Comparison of ENCODE assay signal across 28 cellular contexts in genomic region chr14:103290961-103291360, GRCh38.
"Had no signal": no experiment of that assay in that cellular context is flagged by ENCODE, and none has a peak within 500 bp of the region (broad histone marks: within the 10 kb centered on the region; RNA-seq: fewer than 3 reads in every experiment).

No MANE protein-coding gene starts in this region.

- H3K4me2 ChIP-seq: hepatocyte had no signal

- H3K4me1 ChIP-seq: left ventricle myocardium inferior, parathyroid adenoma, right atrium auricular region, right lobe of liver, stomach, suprapubic skin, tibial artery, upper lobe of right lung had no signal

- ATAC-seq: mucosa of descending colon; naive thymus-derived CD4-positive, alpha-beta T cell; natural killer cell treated with Interleukin-12 subunit alpha and Interleukin-12 subunit beta and Interleukin-15 and Interleukin-18, amount 100 ng/mL, for 72 hours; right lobe of liver; stimulated activated naive B cell treated with anti-CD40 and anti-IgM and Interleukin-4, amounts not matched to agents 10 μg/mL and 1 μg/mL and 100 μg/mL, for 72 hours; stimulated activated naive CD8-positive, alpha-beta T cell treated with anti-CD3 and anti-CD28 coated beads, Interleukin-15, Interleukin-2, amounts not matched to agents 100 U/mL and 50 U/mL, for 24 hours; upper lobe of right lung had no signal

- H2AFZ ChIP-seq: hepatocyte, parathyroid adenoma had no signal

- H3K79me2 ChIP-seq: hepatocyte, parathyroid adenoma had no signal

- H3K4me3 Mint-ChIP-seq: naive thymus-derived CD4-positive, alpha-beta T cell; natural killer cell treated with Interleukin-12 subunit alpha and Interleukin-12 subunit beta and Interleukin-15 and Interleukin-18, amount 100 ng/mL, for 72 hours; stimulated activated naive B cell treated with anti-CD40 and anti-IgM and Interleukin-4, amounts not matched to agents 10 μg/mL and 1 μg/mL and 100 μg/mL, for 72 hours had no signal

- H3K36me3 ChIP-seq: left ventricle myocardium inferior, neutrophil, right atrium auricular region, right lobe of liver, stomach, suprapubic skin, thoracic aorta, tibial artery, upper lobe of right lung had no signal

- H3K27me3 ChIP-seq: hepatocyte, right lobe of liver had no signal

- DNase-seq: islet precursor cell; left ventricle myocardium inferior; mesendoderm; midbrain; mucosa of descending colon; naive thymus-derived CD4-positive, alpha-beta T cell; occipital lobe; stimulated activated CD4-positive, alpha-beta T cell treated with anti-CD3 and anti-CD28 coated beads, Interleukin-12 subunit alpha, Interleukin-12 subunit beta, amount 100 ng/mL, for 4 hours; stimulated activated CD4-positive, alpha-beta T cell treated with anti-CD3 and anti-CD28 coated beads, Interleukin-15, amount 100 ng/mL, for 24 hours; stimulated activated CD4-positive, alpha-beta T cell treated with anti-CD3 and anti-CD28 coated beads, Interleukin-2, amount 100 ng/mL, for 24 hours; stimulated activated CD4-positive, alpha-beta T cell treated with anti-CD3 and anti-CD28 coated beads, Interleukin-4, amount 100 ng/mL, for 1 hour; stimulated activated naive B cell treated with anti-CD40 and anti-IgM and Interleukin-4, amounts not matched to agents 10 μg/mL and 1 μg/mL and 100 μg/mL, for 72 hours; stimulated activated naive CD8-positive, alpha-beta T cell treated with anti-CD3 and anti-CD28 coated beads, Interleukin-15, Interleukin-2, amounts not matched to agents 100 U/mL and 50 U/mL, for 24 hours; stomach; tibial artery; trophoblast cell; upper lobe of right lung had no signal

- H3K27ac ChIP-seq: hepatocyte, left ventricle myocardium inferior, neutrophil, parathyroid adenoma, right atrium auricular region, right lobe of liver, skin epidermis, stomach, suprapubic skin, thoracic aorta, tibial artery, upper lobe of right lung had no signal

- H3K27ac Mint-ChIP-seq: naive thymus-derived CD4-positive, alpha-beta T cell; natural killer cell treated with Interleukin-12 subunit alpha and Interleukin-12 subunit beta and Interleukin-15 and Interleukin-18, amount 100 ng/mL, for 72 hours; progenitor cell of endocrine pancreas; stimulated activated naive B cell treated with anti-CD40 and anti-IgM and Interleukin-4, amounts not matched to agents 10 μg/mL and 1 μg/mL and 100 μg/mL, for 72 hours had no signal

- H3K9me3 Mint-ChIP-seq: naive thymus-derived CD4-positive, alpha-beta T cell; natural killer cell treated with Interleukin-12 subunit alpha and Interleukin-12 subunit beta and Interleukin-15 and Interleukin-18, amount 100 ng/mL, for 72 hours; stimulated activated naive B cell treated with anti-CD40 and anti-IgM and Interleukin-4, amounts not matched to agents 10 μg/mL and 1 μg/mL and 100 μg/mL, for 72 hours had no signal

- H3K4me3 ChIP-seq: hepatocyte, left ventricle myocardium inferior, lung, mucosa of descending colon, right atrium auricular region, right lobe of liver, skin epidermis, stomach, suprapubic skin, thoracic aorta, tibial artery, upper lobe of right lung had no signal

- H3K36me3 Mint-ChIP-seq: naive thymus-derived CD4-positive, alpha-beta T cell; natural killer cell treated with Interleukin-12 subunit alpha and Interleukin-12 subunit beta and Interleukin-15 and Interleukin-18, amount 100 ng/mL, for 72 hours; stimulated activated naive B cell treated with anti-CD40 and anti-IgM and Interleukin-4, amounts not matched to agents 10 μg/mL and 1 μg/mL and 100 μg/mL, for 72 hours had no signal

- H3K9ac ChIP-seq: parathyroid adenoma had no signal

- H3K9me3 ChIP-seq: left ventricle myocardium inferior, mucosa of descending colon, neutrophil, right atrium auricular region, right lobe of liver, stomach, suprapubic skin, thoracic aorta, tibial artery, upper lobe of right lung had no signal
